8 cellular contexts compared by ENCODE assay signal in genomic region chr3:39150170-39150802, GRCh38. TPM values are rescaled to one million over a fixed set of nuclear protein-coding genes. Genes with fewer than 3 reads are reported as not detected.
DNase-seq lines count a peak whose midpoint lies in the region; ATAC-seq and TF ChIP-seq lines count a peak whose summit lies in the region.

No MANE protein-coding gene starts in this region.

- DNase-seq in NCI-H1092 treated with DMSO at 0.1 percent for 48 hours (lab: John Stamatoyannopoulos, UW) (peak; percentile 21), NCI-H1092 (lab: John Stamatoyannopoulos, UW) (no peak), SHP77 (lab: John Stamatoyannopoulos, UW) (peak; percentile 27 to 59), epithelial cell of proximal tubule (ENCODE audit: low read depth) (no peak), retinal pigment epithelial cell (ENCODE audit: low read depth) (no peak), HuH-7 (ENCODE audit: low spot score) (no peak), putamen (ENCODE audit: low spot score) (no peak)

- ATAC-seq in HG03045 (IDR thresholded peaks at IDR 0.05; ENCODE audit: unreplicated experiment) = no peak

- TF ChIP-seq CTCF in epithelial cell of proximal tubule (conservative IDR thresholded peaks at IDR 0.05; ENCODE audit: low read depth, low read length) (no peak), retinal pigment epithelial cell (conservative IDR thresholded peaks at IDR 0.05; ENCODE audit: low read depth, low read length) (no peak)

- H3K4me3 ChIP-seq in epithelial cell of proximal tubule (ENCODE audit: low read depth, low read length) = peak overlapping the region; percentile 89
- peak overlapping the region; percentile 96 for H3K4me3 ChIP-seq in retinal pigment epithelial cell (ENCODE audit: low read length)

RNA-seq across cellular contexts. Expression of gene CSRNP1, which starts 3.1 kb away (rescaled TPM):
- total RNA-seq in epithelial cell of proximal tubule = 11.5 and 12.7 TPM in 2 replicates

RNA-seq across cellular contexts. Expression of gene XIRP1, which starts 42.1 kb away (rescaled TPM):
- 0.12 TPM in 1 of 2 replicates, not detected in the other for total RNA-seq in epithelial cell of proximal tubule

RNA-seq across cellular contexts. Expression of gene TTC21A, which starts 42.8 kb away (rescaled TPM):
- 0.58 and 0.86 TPM in 2 replicates for total RNA-seq in epithelial cell of proximal tubule

RNA-seq across cellular contexts. Expression of gene GORASP1, which starts 42.9 kb away (rescaled TPM):
- 17.6 and 38.8 TPM in 2 replicates for total RNA-seq in epithelial cell of proximal tubule

Comparison
In these comparisons a context has a peak if more than half of its experiments do, and no peak if none do; other contexts are left out.
1. DNase-seq: peak in NCI-H1092 treated with DMSO at 0.1 percent for 48 hours (single experiment) and SHP77 (2 of 2); none in NCI-H1092 (single experiment), epithelial cell of proximal tubule (single experiment), retinal pigment epithelial cell (single experiment), HuH-7 (single experiment) and putamen (single experiment).